1 cellular context compared by ENCODE assay signal in genomic region chr3:25821746-25822573, GRCh38.
TF ChIP-seq lines count a peak whose summit lies in the region.

No MANE protein-coding gene starts in this region.

TF ChIP-seq in K562, 482 proteins besides CTCF, POLR2A, EP300 and RAD21:
- TF ChIP-seq EZH2 (IDR thresholded peaks at IDR 0.05; ENCODE audit: borderline replicate concordance, low read depth, low read length) (no peak), ZNF512 (tag; IDR thresholded peaks at IDR 0.05) (peak; percentile 78; the same call in 1 of the 2 replicates), PCBP2 (IDR thresholded peaks at IDR 0.05; ENCODE audit: low read depth, low read length, poor library complexity, severe bottlenecking) (peak; percentile 65), HNRNPK (IDR thresholded peaks at IDR 0.05; ENCODE audit: low read depth, low read length, poor library complexity, severe bottlenecking) (peak; percentile 79)
